Comparison of ENCODE assay signal across 30 cellular contexts in the genomic region with DNA sequence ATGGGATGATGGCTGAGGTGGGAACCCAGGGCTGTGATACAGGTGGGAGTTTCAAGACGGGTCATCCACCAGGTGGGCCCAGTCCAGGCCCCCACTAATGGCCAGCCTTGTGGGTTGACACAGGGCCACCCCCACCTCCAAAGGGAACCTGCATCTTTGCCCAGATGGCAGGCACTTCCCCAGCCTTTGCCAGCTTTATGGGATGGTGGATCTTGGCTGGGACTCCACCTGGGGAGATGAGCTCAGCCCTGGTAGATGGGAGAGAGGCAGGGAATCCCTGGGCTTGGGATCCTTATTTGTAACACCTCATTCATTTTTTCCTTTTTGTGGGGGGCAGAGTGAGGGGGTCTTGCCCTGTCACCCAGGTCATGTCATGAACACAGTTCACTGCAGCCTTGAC. TPM values are rescaled to one million over a fixed set of nuclear protein-coding genes. Genes with fewer than 3 reads are reported as not detected.
DNase-seq lines count a peak whose midpoint lies in the region; ATAC-seq and TF ChIP-seq lines count a peak whose summit lies in the region.
"Had no signal": no experiment of that assay in that cellular context is flagged by ENCODE, and none has a peak within 500 bp of the region (broad histone marks: within the 10 kb centered on the region; RNA-seq: fewer than 3 reads in every experiment).

No MANE protein-coding gene starts in this region.

- no peaks in the 10 kb centered on the region for H3K27me3 Mint-ChIP-seq in CD8-positive, alpha-beta memory T cell
- H3K27me3 Mint-ChIP-seq in activated B cell treated with CpG ODN at 0.5 μM for 24 hours: no peaks in the 10 kb centered on the region
- H3K27me3 Mint-ChIP-seq in endodermal cell (ENCODE audit: insufficient read depth): no peaks in the 10 kb centered on the region
- H3K27me3 Mint-ChIP-seq: activated CD4-positive, alpha-beta T cell treated with anti-CD3 and anti-CD28 coated beads for 36 hours had no signal

- H3K4me1 ChIP-seq in BLaER1 (peaks cover 99% of the 10 kb centered on the region), endodermal cell (ENCODE audit: control insufficient read depth, insufficient read depth, low read length) (no peaks in the 10 kb centered on the region)
- peaks cover 40% of the 10 kb centered on the region for H3K4me1 ChIP-seq in CD8-positive, alpha-beta memory T cell (ENCODE audit: insufficient read depth, low read length)
- H3K4me1 ChIP-seq: parathyroid adenoma had no signal

- CTCF ChIA-PET in CD8-positive, alpha-beta memory T cell (lab: Charles Lee): interaction anchor here (0.9 to 2.0 kb wide), 4 partner anchors 13 to 312 kb away, joined by 3 to 8 read pairs (median 4); no protein-coding TSS in a partner anchor
- CTCF ChIA-PET in activated B cell treated with CpG ODN at 0.5 μM for 24 hours (lab: Charles Lee): interaction anchor here (1.4 to 5.8 kb wide), 4 partner anchors 13 to 42 kb away, joined by 4 to 38 read pairs (median 20); no protein-coding TSS in a partner anchor

- POLR2A ChIA-PET in CD8-positive, alpha-beta memory T cell (lab: Charles Lee): interaction anchor here (2.5 kb wide), 1 partner anchor 30 kb away, joined by 7 read pairs; no protein-coding TSS in a partner anchor
- POLR2A ChIA-PET in activated B cell treated with CpG ODN at 0.5 μM for 24 hours (lab: Charles Lee): interaction anchor here (1.4 to 14.6 kb wide), 5 partner anchors 9 to 43 kb away, joined by 4 to 485 read pairs (median 51); a partner anchor contains a TSS

- TF ChIP-seq CTCF in activated B cell treated with CpG ODN at 0.5 μM for 24 hours (IDR thresholded peaks at IDR 0.05): no peak
- TF ChIP-seq CTCF in endodermal cell (conservative IDR thresholded peaks at IDR 0.05): no peak

- H3K9ac ChIP-seq in BLaER1 (no peak overlapping the region), endodermal cell (ENCODE audit: extremely low read depth, low read length, poor library complexity, severe bottlenecking) (no peak overlapping the region)
- H3K9ac ChIP-seq: parathyroid adenoma had no signal

- H3K9me3 ChIP-seq in BLaER1: no peaks in the 10 kb centered on the region
- no peaks in the 10 kb centered on the region for H3K9me3 ChIP-seq in CD8-positive, alpha-beta memory T cell (ENCODE audit: low read length)
- no peaks in the 10 kb centered on the region for H3K9me3 ChIP-seq in endodermal cell (ENCODE audit: control insufficient read depth, low read length)
- H3K9me3 ChIP-seq: colonic mucosa, esophagus squamous epithelium, MG63, tibial nerve had no signal

- H3K4me3 ChIP-seq in BLaER1 (no peak overlapping the region), endodermal cell (ENCODE audit: low read length) (no peak overlapping the region)
- H3K4me3 ChIP-seq in CD8-positive, alpha-beta memory T cell (ENCODE audit: low read length): no peak overlapping the region
- H3K4me3 ChIP-seq: colonic mucosa, esophagus squamous epithelium, GM23338, K562, MG63, PC-9, tibial nerve had no signal

- H3K4me3 Mint-ChIP-seq in CD8-positive, alpha-beta memory T cell: no peak overlapping the region
- H3K4me3 Mint-ChIP-seq in activated B cell treated with CpG ODN at 0.5 μM for 24 hours (peak overlapping the region; percentile 19), endodermal cell (no peak overlapping the region)
- H3K4me3 Mint-ChIP-seq: activated CD4-positive, alpha-beta T cell treated with anti-CD3 and anti-CD28 coated beads for 36 hours; CD8-positive, alpha-beta T cell; GM23338; nephron had no signal

- 0 out of 2 replicates have a peak overlapping the region, but pooled peaks have one; percentile 8 for H3K27ac ChIP-seq in BLaER1
- H3K27ac ChIP-seq in CD8-positive, alpha-beta memory T cell (ENCODE audit: low read depth, low read length): no peak overlapping the region
- no peak overlapping the region for H3K27ac ChIP-seq in endodermal cell (ENCODE audit: low read depth, low read length)
- H3K27ac ChIP-seq: brain microvascular endothelial cell, colonic mucosa, esophagus squamous epithelium, parathyroid adenoma, PC-9 had no signal

- peak overlapping the region; percentile 91 for H3K4me2 ChIP-seq in BLaER1
- H3K4me2 ChIP-seq: GM23338, PC-9 had no signal

- peaks cover 0 to 15% (median 3%) of the 10 kb centered on the region in 3 donors for H3K36me3 Mint-ChIP-seq in CD8-positive, alpha-beta memory T cell
- H3K36me3 Mint-ChIP-seq in activated B cell treated with CpG ODN at 0.5 μM for 24 hours (ENCODE audit: low read depth) (peaks cover 80% of the 10 kb centered on the region), endodermal cell (ENCODE audit: low read depth) (no peaks in the 10 kb centered on the region)

- H3K36me3 ChIP-seq in BLaER1 (no peaks in the 10 kb centered on the region), endodermal cell (ENCODE audit: control insufficient read depth, insufficient read depth, low read length) (no peaks in the 10 kb centered on the region)
- no peaks in the 10 kb centered on the region for H3K36me3 ChIP-seq in CD8-positive, alpha-beta memory T cell (ENCODE audit: insufficient read depth, low read length)
- H3K36me3 ChIP-seq: brain microvascular endothelial cell, colonic mucosa, tibial nerve had no signal

- ATAC-seq in activated B cell treated with CpG ODN at 0.5 μM for 24 hours (ENCODE audit: low read depth) (no peak), HG03196 (IDR thresholded peaks at IDR 0.05; ENCODE audit: unreplicated experiment) (no peak)
- ATAC-seq: activated CD4-positive, alpha-beta T cell treated with anti-CD3 and anti-CD28 coated beads for 36 hours; CD8-positive, alpha-beta T cell; GM23338; K562; right cardiac atrium; stimulated activated naive CD8-positive, alpha-beta T cell treated with anti-CD3 and anti-CD28 coated beads, Interleukin-15, Interleukin-2, amounts not matched to agents 100 U/mL and 50 U/mL, for 24 hours had no signal

- H4K20me1 ChIP-seq in BLaER1: peaks cover 6% of the 10 kb centered on the region; the same call in 1 of the 2 replicates

- H3K27me3 ChIP-seq in BLaER1 (no peaks in the 10 kb centered on the region), endodermal cell (ENCODE audit: control insufficient read depth, insufficient read depth, low read length, poor library complexity, severe bottlenecking) (no peaks in the 10 kb centered on the region)
- H3K27me3 ChIP-seq in CD8-positive, alpha-beta memory T cell (ENCODE audit: insufficient read depth, low read length, poor library complexity, severe bottlenecking): no peaks in the 10 kb centered on the region
- H3K27me3 ChIP-seq: brain microvascular endothelial cell, colonic mucosa, esophagus squamous epithelium, MG63, tibial nerve had no signal

- peaks cover 36 to 60% (median 43%) of the 10 kb centered on the region in 3 donors for H3K4me1 Mint-ChIP-seq in CD8-positive, alpha-beta memory T cell
- H3K4me1 Mint-ChIP-seq in activated B cell treated with CpG ODN at 0.5 μM for 24 hours: peaks cover 99% of the 10 kb centered on the region
- peaks cover 5% of the 10 kb centered on the region for H3K4me1 Mint-ChIP-seq in endodermal cell

- DNase-seq in CD8-positive, alpha-beta memory T cell: no peak
- DNase-seq in activated B cell treated with CpG ODN at 0.5 μM for 24 hours (no peak), cerebellum (ENCODE audit: low spot score) (peak; percentile 76), DMS53 (lab: John Stamatoyannopoulos, UW) (no peak), endodermal cell (no peak), NOMO-1 treated with dmso at 0.1 percent for 144 hours (lab: John Stamatoyannopoulos, UW; ENCODE audit: unreplicated experiment) (no peak)
- DNase-seq: activated CD4-positive, alpha-beta T cell treated with anti-CD3 and anti-CD28 coated beads for 36 hours; activated gamma-delta T cell; brain microvascular endothelial cell; CD8-positive, alpha-beta T cell; colonic mucosa; DMS79; esophagus squamous epithelium; hypothalamus; MG63; NCI-H1417 treated with DMSO at 0.1 percent for 48 hours; NCI-H2081 treated with DMSO at 0.1 percent for 48 hours; PC-9; stimulated activated CD4-positive, alpha-beta T cell treated with anti-CD3 and anti-CD28 coated beads, Interleukin-12 subunit alpha, Interleukin-12 subunit beta, amount 100 ng/mL, for 4 hours; stimulated activated CD4-positive, alpha-beta T cell treated with anti-CD3 and anti-CD28 coated beads, Interleukin-4, amount 100 ng/mL, for 24 hours; stimulated activated naive CD8-positive, alpha-beta T cell treated with anti-CD3 and anti-CD28 coated beads, Interleukin-15, Interleukin-2, amounts not matched to agents 100 U/mL and 50 U/mL, for 24 hours; SW 1271 had no signal

- 89 to 100% methylated on average over 1 of the region's 1 CpG for WGBS in endodermal cell (ENCODE audit: insufficient coverage in 1 of 2, insufficient read length in 1 of 2), 2 experiments

- intact Hi-C loops in activated B cell treated with CpG ODN at 0.5 μM for 24 hours (cut with micrococcal nuclease): no loop called here

- H3K9me3 Mint-ChIP-seq in CD8-positive, alpha-beta memory T cell: no peaks in the 10 kb centered on the region
- H3K9me3 Mint-ChIP-seq in activated B cell treated with CpG ODN at 0.5 μM for 24 hours (no peaks in the 10 kb centered on the region), endodermal cell (no peaks in the 10 kb centered on the region)
- H3K9me3 Mint-ChIP-seq: CD8-positive, alpha-beta T cell; GM23338; nephron had no signal

- peak overlapping the region in 6 of 8 donors; percentile 26 to 91 (median 48) for H3K27ac Mint-ChIP-seq in CD8-positive, alpha-beta memory T cell
- peak overlapping the region; percentile 86 for H3K27ac Mint-ChIP-seq in activated B cell treated with CpG ODN at 0.5 μM for 24 hours
- no peak overlapping the region for H3K27ac Mint-ChIP-seq in endodermal cell
- H3K27ac Mint-ChIP-seq: GM23338 had no signal

RNA-seq across cellular contexts. Expression of a gene that starts 33.4 kb away (rescaled TPM):
- total RNA-seq in CD8-positive, alpha-beta memory T cell: 100 to 1,000 TPM; 356 to 388 TPM
- 131 TPM for polyA plus RNA-seq in CD8-positive, alpha-beta memory T cell
- total RNA-seq in activated B cell treated with CpG ODN at 0.5 μM for 24 hours (728 and 770 TPM in 2 replicates), cerebellum (6.4 TPM), endodermal cell (1 to 10 TPM; 1.7 to 3.0 TPM)
- 19.6 TPM for polyA plus RNA-seq in endodermal cell (2013, experiment 1 of 2)
- polyA plus RNA-seq in endodermal cell (2013, experiment 2 of 2): 12.6 TPM

Comparison
In these comparisons a context has a peak if more than half of its experiments do, and no peak if none do; other contexts are left out.
1. RNA of a gene that starts 33.4 kb away (total RNA-seq): 728 to 770 TPM in activated B cell treated with CpG ODN at 0.5 μM for 24 hours and 356 to 388 TPM in CD8-positive, alpha-beta memory T cell; 6.4 TPM in cerebellum (single experiment) and 1.7 to 3.0 TPM in endodermal cell; every median in the first group is over 10 times any median in the second.